In genomic region chr3:42704136-42704841, GRCh38 we compare ENCODE assay signal across 3 cellular contexts.
TF ChIP-seq lines count a peak whose summit lies in the region.

No MANE protein-coding gene starts in this region.

TF ChIP-seq in SK-N-SH, 30 proteins besides CTCF, POLR2A, EP300 and RAD21:
- no peak for TF ChIP-seq MXI1 (IDR thresholded peaks at IDR 0.05; ENCODE audit: low read depth, low read length)

TF ChIP-seq in SK-N-SH treated with all-trans-retinoic acid at 6 μM for 48 hours, 23 proteins besides CTCF, POLR2A, EP300 and RAD21:
- TF ChIP-seq BACH2 (CRISPR knock-in tag; IDR thresholded peaks at IDR 0.05; ENCODE audit: borderline replicate concordance) (no peak), TOX (CRISPR knock-in tag; IDR thresholded peaks at IDR 0.05; ENCODE audit: borderline replicate concordance) (no peak), PPARA (CRISPR knock-in tag; IDR thresholded peaks at IDR 0.05; ENCODE audit: borderline replicate concordance) (no peak), ZNF565 (CRISPR knock-in tag; conservative IDR thresholded peaks at IDR 0.05; ENCODE audit: low read depth) (no peak), RARB (CRISPR knock-in tag; IDR thresholded peaks at IDR 0.05) (no peak), ESRRG (CRISPR knock-in tag; IDR thresholded peaks at IDR 0.05) (no peak), ZNF8 (CRISPR knock-in tag; IDR thresholded peaks at IDR 0.05) (no peak), CSDC2 (CRISPR knock-in tag; IDR thresholded peaks at IDR 0.05) (no peak), GLIS3 (CRISPR knock-in tag; IDR thresholded peaks at IDR 0.05) (no peak), OSR1 (CRISPR knock-in tag; IDR thresholded peaks at IDR 0.05) (no peak), TCF4 (CRISPR knock-in tag; IDR thresholded peaks at IDR 0.05; ENCODE audit: borderline replicate concordance) (no peak), SNAI2 (CRISPR knock-in tag; IDR thresholded peaks at IDR 0.05) (no peak), ZC3H10 (CRISPR knock-in tag; IDR thresholded peaks at IDR 0.05) (no peak), ARNTL (CRISPR knock-in tag; IDR thresholded peaks at IDR 0.05; ENCODE audit: borderline replicate concordance, low read depth) (no peak), CSRNP3 (CRISPR knock-in tag; IDR thresholded peaks at IDR 0.05) (no peak), CREB5 (CRISPR knock-in tag; IDR thresholded peaks at IDR 0.05; ENCODE audit: low read depth) (no peak)

TF ChIP-seq in IMR-90, 13 proteins besides CTCF, POLR2A, EP300 and RAD21:
- no peak for TF ChIP-seq MXI1 (IDR thresholded peaks at IDR 0.05; ENCODE audit: borderline replicate concordance, low read depth, low read length)
- TF ChIP-seq NFE2L2 (IDR thresholded peaks at IDR 0.05; ENCODE audit: low read depth, low read length), result no peak
- no peak for TF ChIP-seq CEBPB (IDR thresholded peaks at IDR 0.05; ENCODE audit: low read depth, low read length)
- TF ChIP-seq MAFK (IDR thresholded peaks at IDR 0.05; ENCODE audit: low read depth, low read length), result no peak
- TF ChIP-seq, protein P1, sequence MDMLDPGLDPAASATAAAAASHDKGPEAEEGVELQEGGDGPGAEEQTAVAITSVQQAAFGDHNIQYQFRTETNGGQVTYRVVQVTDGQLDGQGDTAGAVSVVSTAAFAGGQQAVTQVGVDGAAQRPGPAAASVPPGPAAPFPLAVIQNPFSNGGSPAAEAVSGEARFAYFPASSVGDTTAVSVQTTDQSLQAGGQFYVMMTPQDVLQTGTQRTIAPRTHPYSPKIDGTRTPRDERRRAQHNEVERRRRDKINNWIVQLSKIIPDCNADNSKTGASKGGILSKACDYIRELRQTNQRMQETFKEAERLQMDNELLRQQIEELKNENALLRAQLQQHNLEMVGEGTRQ (IDR thresholded peaks at IDR 0.05; ENCODE audit: low read depth, low read length), result no peak
- TF ChIP-seq SMC3 (IDR thresholded peaks at IDR 0.05; ENCODE audit: low read depth, low read length), result no peak
- no peak for TF ChIP-seq FOS (IDR thresholded peaks at IDR 0.05; ENCODE audit: low read depth, low read length)
- TF ChIP-seq RFX5 (IDR thresholded peaks at IDR 0.05; ENCODE audit: low read depth, low read length), result no peak
- TF ChIP-seq MAZ (IDR thresholded peaks at IDR 0.05; ENCODE audit: borderline replicate concordance, low read depth, low read length), result no peak
- TF ChIP-seq CHD1 (IDR thresholded peaks at IDR 0.05; ENCODE audit: low read depth, low read length), result no peak
- no peak for TF ChIP-seq RCOR1 (IDR thresholded peaks at IDR 0.05; ENCODE audit: insufficient replicate concordance, low read length)
- no peak for TF ChIP-seq BHLHE40 (IDR thresholded peaks at IDR 0.05; ENCODE audit: low read depth, low read length)
- TF ChIP-seq, protein P2, sequence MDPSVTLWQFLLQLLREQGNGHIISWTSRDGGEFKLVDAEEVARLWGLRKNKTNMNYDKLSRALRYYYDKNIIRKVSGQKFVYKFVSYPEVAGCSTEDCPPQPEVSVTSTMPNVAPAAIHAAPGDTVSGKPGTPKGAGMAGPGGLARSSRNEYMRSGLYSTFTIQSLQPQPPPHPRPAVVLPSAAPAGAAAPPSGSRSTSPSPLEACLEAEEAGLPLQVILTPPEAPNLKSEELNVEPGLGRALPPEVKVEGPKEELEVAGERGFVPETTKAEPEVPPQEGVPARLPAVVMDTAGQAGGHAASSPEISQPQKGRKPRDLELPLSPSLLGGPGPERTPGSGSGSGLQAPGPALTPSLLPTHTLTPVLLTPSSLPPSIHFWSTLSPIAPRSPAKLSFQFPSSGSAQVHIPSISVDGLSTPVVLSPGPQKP (IDR thresholded peaks at IDR 0.05; ENCODE audit: borderline replicate concordance, low read depth, low read length), result no peak
TF ChIP-seq in IMR-90: peak in this region for 0.
